In the genomic region with DNA sequence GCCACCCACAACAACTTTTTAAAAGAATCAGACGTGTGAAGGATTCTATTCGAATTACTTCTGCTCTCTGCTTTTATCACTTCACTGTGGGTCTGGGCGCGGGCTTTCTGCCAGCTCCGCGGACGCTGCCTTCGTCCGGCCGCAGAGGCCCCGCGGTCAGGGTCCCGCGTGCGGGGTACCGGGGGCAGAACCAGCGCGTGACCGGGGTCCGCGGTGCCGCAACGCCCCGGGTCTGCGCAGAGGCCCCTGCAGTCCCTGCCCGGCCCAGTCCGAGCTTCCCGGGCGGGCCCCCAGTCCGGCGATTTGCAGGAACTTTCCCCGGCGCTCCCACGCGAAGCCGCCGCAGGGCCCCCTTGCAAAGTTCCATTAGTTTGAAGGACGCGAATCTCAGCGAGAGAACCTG, we compare ENCODE assay signal across 8 cellular contexts. TPM values are rescaled to one million over a fixed set of nuclear protein-coding genes. Genes with fewer than 3 reads are reported as not detected.
DNase-seq lines count a peak whose midpoint lies in the region; ATAC-seq and TF ChIP-seq lines count a peak whose summit lies in the region.

No MANE protein-coding gene starts in this region.

- intact Hi-C loops in mammary epithelial cell (cut with micrococcal nuclease) = loop anchor here (5.0 kb wide), 1 partner anchor 86 kb away; no protein-coding TSS in a partner anchor

- H3K9me3 ChIP-seq in HUES48 (ENCODE audit: control insufficient read depth, insufficient read depth, low read length) (no peaks in the 10 kb centered on the region), mammary epithelial cell (replicated peaks; ENCODE audit: insufficient read depth, low read length) (no peaks in the 10 kb centered on the region)

- no peak for ATAC-seq in stimulated activated memory B cell treated with anti-CD40 and anti-IgM and Interleukin-4, amounts not matched to agents 10 μg/mL and 1 μg/mL and 100 μg/mL, for 72 hours

- H3K79me2 ChIP-seq in mammary epithelial cell (ENCODE audit: insufficient read depth, low read length) = peaks cover 45% of the 10 kb centered on the region

- H3K27ac ChIP-seq in HUES48 (ENCODE audit: low read depth, low read length) = no peak overlapping the region
- H3K27ac ChIP-seq in mammary epithelial cell (ENCODE audit: insufficient read depth, low read depth, low read length) = no peak overlapping the region
- peak overlapping the region in 20 of 21 experiments; percentile 14 to 91 (median 67) for H3K27ac ChIP-seq in skin epidermis

- H3K27me3 ChIP-seq in HUES48 (ENCODE audit: control insufficient read depth, insufficient read depth, low read length) (peaks cover 74% of the 10 kb centered on the region), mammary epithelial cell (ENCODE audit: insufficient read depth, low read length) (no peaks in the 10 kb centered on the region)

- WGBS in mammary epithelial cell (ENCODE audit: low coverage, missing lambda C conversion rate) = 10% methylated on average over 9 of the region's 40 CpGs

- CTCF ChIA-PET in mammary epithelial cell (lab: Charles Lee; ENCODE audit: low non-redundant PET) = no interaction called here

- no peak overlapping the region for H3K9ac ChIP-seq in HUES48 (ENCODE audit: low read depth, low read length)
- H3K9ac ChIP-seq in mammary epithelial cell (ENCODE audit: insufficient read depth, low read length) = no peak overlapping the region

- in situ Hi-C loops in mammary epithelial cell (cut with MboI; ENCODE audit: low sequenced_read_pairs in 2 of 2) = loop anchor here in 1 of 2 donors (10.0 kb wide), 1 partner anchor 104 kb away; a partner anchor contains a TSS

- H3K36me3 Mint-ChIP-seq in immature natural killer cell = peaks cover 0 to 2% (median 0%) of the 10 kb centered on the region in 3 donors
- H3K36me3 Mint-ChIP-seq in stimulated activated memory B cell treated with anti-CD40 and anti-IgM and Interleukin-4, amounts not matched to agents 10 μg/mL and 1 μg/mL and 100 μg/mL, for 72 hours = no peaks in the 10 kb centered on the region

- DNase-seq in mammary epithelial cell (no peak), immature natural killer cell (no peak), T-helper 2 cell (no peak), hippocampal formation (lab: John Stamatoyannopoulos, UW) (no peak)
- no peak for DNase-seq in stimulated activated CD8-positive, alpha-beta memory T cell treated with anti-CD3 and anti-CD28 coated beads, Interleukin-4, amount 100 ng/mL, for 48 hours

- H3K36me3 ChIP-seq in HUES48 (ENCODE audit: control insufficient read depth, insufficient read depth, low read length) (no peaks in the 10 kb centered on the region), mammary epithelial cell (ENCODE audit: insufficient read depth, low read length) (peaks cover 10% of the 10 kb centered on the region)

- peak overlapping the region; percentile 85 for H2AFZ ChIP-seq in mammary epithelial cell (ENCODE audit: low read depth, low read length)

- peaks cover 8 to 31% (median 19%) of the 10 kb centered on the region in 3 donors for H3K27me3 Mint-ChIP-seq in immature natural killer cell (ENCODE audit: low read depth in 3 of 3)
- H3K27me3 Mint-ChIP-seq in stimulated activated memory B cell treated with anti-CD40 and anti-IgM and Interleukin-4, amounts not matched to agents 10 μg/mL and 1 μg/mL and 100 μg/mL, for 72 hours = peaks cover 69% of the 10 kb centered on the region

- peak overlapping the region; percentile 56 to 75 (median 65) for H3K4me3 Mint-ChIP-seq in immature natural killer cell
- H3K4me3 Mint-ChIP-seq in stimulated activated memory B cell treated with anti-CD40 and anti-IgM and Interleukin-4, amounts not matched to agents 10 μg/mL and 1 μg/mL and 100 μg/mL, for 72 hours = no peak overlapping the region

- TF ChIP-seq CTCF in mammary epithelial cell (conservative IDR thresholded peaks at IDR 0.05 in 1 of 2, IDR thresholded peaks at IDR 0.05 in 1 of 2; ENCODE audit: extremely low read depth in 1 of 2, insufficient read depth in 1 of 2, low read depth in 1 of 2, low read length in 2 of 2) = no peak

- no TSS peak for BruUV-seq in mammary epithelial cell (replicated peaks; lab: Mats Ljungman, UMichigan)

- H3K4me3 ChIP-seq in HUES48 (ENCODE audit: low read depth, low read length) (peak overlapping the region; percentile 66), mammary epithelial cell (replicated peaks in 1 of 3; ENCODE audit: insufficient read depth in 1 of 3, low read depth in 2 of 3, low read length in 3 of 3) (peak overlapping the region; percentile 27 to 96 (median 42)), skin epidermis (peak overlapping the region; percentile 35 to 72 (median 65))

- dilution Hi-C loops in mammary epithelial cell (cut with HindIII; ENCODE audit: low sequenced_read_pairs) = no loop called here

- H3K4me1 Mint-ChIP-seq in immature natural killer cell = peaks cover 15 to 17% of the 10 kb centered on the region in 2 donors
- peaks cover 8% of the 10 kb centered on the region for H3K4me1 Mint-ChIP-seq in stimulated activated memory B cell treated with anti-CD40 and anti-IgM and Interleukin-4, amounts not matched to agents 10 μg/mL and 1 μg/mL and 100 μg/mL, for 72 hours

- H4K20me1 ChIP-seq in mammary epithelial cell (ENCODE audit: insufficient read depth, low read length) = no peaks in the 10 kb centered on the region

- peak overlapping the region; percentile 83 for H3K4me2 ChIP-seq in mammary epithelial cell (ENCODE audit: insufficient read depth, low read depth, low read length)

- H3K4me1 ChIP-seq in HUES48 (ENCODE audit: control insufficient read depth, insufficient read depth, low read length) = peaks cover 12% of the 10 kb centered on the region
- peaks cover 27% of the 10 kb centered on the region for H3K4me1 ChIP-seq in mammary epithelial cell (ENCODE audit: insufficient read depth, low read length)

- H3K27ac Mint-ChIP-seq in immature natural killer cell = no peak overlapping the region
- H3K27ac Mint-ChIP-seq in stimulated activated memory B cell treated with anti-CD40 and anti-IgM and Interleukin-4, amounts not matched to agents 10 μg/mL and 1 μg/mL and 100 μg/mL, for 72 hours = no peak overlapping the region

- H3K9me3 Mint-ChIP-seq in immature natural killer cell = no peaks in the 10 kb centered on the region
- no peaks in the 10 kb centered on the region for H3K9me3 Mint-ChIP-seq in stimulated activated memory B cell treated with anti-CD40 and anti-IgM and Interleukin-4, amounts not matched to agents 10 μg/mL and 1 μg/mL and 100 μg/mL, for 72 hours

RNA-seq across cellular contexts. Expression of a gene that starts 0.5 kb away (rescaled TPM):
- total RNA-seq in mammary epithelial cell = 100 to 1,000 TPM; 179 to 311 TPM
- 615 TPM for polyA plus RNA-seq in mammary epithelial cell
- 271 TPM for polyA minus RNA-seq in mammary epithelial cell
- polyA plus RNA-seq in immature natural killer cell = under 1 TPM in 2 of 3 donors, not detected in 1; 0.16 to 0.73 TPM

RNA-seq across cellular contexts. Expression of a gene that starts 6.4 kb away (rescaled TPM):
- under 1 TPM in 1 of 2 donors, not detected in 1; 0.17 TPM for total RNA-seq in mammary epithelial cell
- polyA plus RNA-seq in mammary epithelial cell (not detected), immature natural killer cell (not detected)
- not detected for polyA minus RNA-seq in mammary epithelial cell

Comparison
In these comparisons a context has a peak if more than half of its experiments do, and no peak if none do; other contexts are left out.
1. H3K27ac ChIP-seq: peak in skin epidermis (20 of 21); none in HUES48 (single experiment) and mammary epithelial cell (single experiment).
2. RNA of a gene that starts 0.5 kb away (polyA plus RNA-seq): 615 TPM in mammary epithelial cell (single experiment); 0.16 to 0.73 TPM in immature natural killer cell; every median in the first group is over 100 times any median in the second.
3. Peak in every context shown above with its lines, with median percentiles within 50 percentile points of each other: H3K4me3 ChIP-seq.